ENCODE assay signal across 1 cellular context in the genomic region with DNA sequence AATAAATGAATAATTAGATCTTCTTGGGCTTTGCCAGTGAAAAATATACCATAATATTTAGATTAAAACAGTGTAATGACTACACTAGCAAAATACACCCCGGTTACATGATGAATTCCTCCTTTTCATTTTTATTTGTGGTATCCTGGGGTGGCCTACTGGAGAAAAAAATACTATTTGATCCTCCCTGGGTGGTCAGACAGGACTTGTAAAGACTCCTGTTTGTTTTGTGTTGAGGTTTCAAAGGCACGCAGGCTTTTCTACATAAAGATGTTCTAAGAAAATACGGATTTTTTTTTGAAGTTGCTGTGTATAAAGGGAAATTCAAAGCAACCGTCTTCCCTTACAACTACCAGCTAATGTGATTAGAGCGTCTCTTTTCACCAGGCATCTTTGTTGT.
TF ChIP-seq lines count a peak whose summit lies in the region.

No MANE protein-coding gene starts in this region.

TF ChIP-seq in A549, 52 proteins besides CTCF, POLR2A, EP300 and RAD21 (continued from another document):
- TF ChIP-seq, protein P1, sequence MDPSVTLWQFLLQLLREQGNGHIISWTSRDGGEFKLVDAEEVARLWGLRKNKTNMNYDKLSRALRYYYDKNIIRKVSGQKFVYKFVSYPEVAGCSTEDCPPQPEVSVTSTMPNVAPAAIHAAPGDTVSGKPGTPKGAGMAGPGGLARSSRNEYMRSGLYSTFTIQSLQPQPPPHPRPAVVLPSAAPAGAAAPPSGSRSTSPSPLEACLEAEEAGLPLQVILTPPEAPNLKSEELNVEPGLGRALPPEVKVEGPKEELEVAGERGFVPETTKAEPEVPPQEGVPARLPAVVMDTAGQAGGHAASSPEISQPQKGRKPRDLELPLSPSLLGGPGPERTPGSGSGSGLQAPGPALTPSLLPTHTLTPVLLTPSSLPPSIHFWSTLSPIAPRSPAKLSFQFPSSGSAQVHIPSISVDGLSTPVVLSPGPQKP (IDR thresholded peaks at IDR 0.05; ENCODE audit: low read depth, low read length), result no peak
- no peak for TF ChIP-seq JUN (IDR thresholded peaks at IDR 0.05)
- TF ChIP-seq HOXA7 (CRISPR knock-in tag; IDR thresholded peaks at IDR 0.05), result no peak
- no peak for TF ChIP-seq RCOR1 (IDR thresholded peaks at IDR 0.05; ENCODE audit: low read depth, low read length)
- no peak for TF ChIP-seq SMC3 (IDR thresholded peaks at IDR 0.05)
- TF ChIP-seq RNF2 (IDR thresholded peaks at IDR 0.05; ENCODE audit: borderline replicate concordance, low read depth), result no peak
- no peak for TF ChIP-seq SREBF2 (IDR thresholded peaks at IDR 0.05)
- TF ChIP-seq ZSCAN20 (CRISPR knock-in tag; IDR thresholded peaks at IDR 0.05), result no peak
- TF ChIP-seq GATA3 (IDR thresholded peaks at IDR 0.05; ENCODE audit: borderline replicate concordance), result no peak
- no peak for TF ChIP-seq RARB (CRISPR knock-in tag; IDR thresholded peaks at IDR 0.05)
- no peak for TF ChIP-seq MAFK (IDR thresholded peaks at IDR 0.05; ENCODE audit: partially characterized antibody)
- no peak for TF ChIP-seq TFCP2L1 (CRISPR knock-in tag; IDR thresholded peaks at IDR 0.05)
- TF ChIP-seq TP53 (CRISPR knock-in tag; IDR thresholded peaks at IDR 0.05), result no peak
- TF ChIP-seq EHMT2 (IDR thresholded peaks at IDR 0.05; ENCODE audit: low read depth), result no peak
TF ChIP-seq in A549: peak in this region for 0.
